Comparison of ENCODE assay signal across 30 cellular contexts in the genomic region with DNA sequence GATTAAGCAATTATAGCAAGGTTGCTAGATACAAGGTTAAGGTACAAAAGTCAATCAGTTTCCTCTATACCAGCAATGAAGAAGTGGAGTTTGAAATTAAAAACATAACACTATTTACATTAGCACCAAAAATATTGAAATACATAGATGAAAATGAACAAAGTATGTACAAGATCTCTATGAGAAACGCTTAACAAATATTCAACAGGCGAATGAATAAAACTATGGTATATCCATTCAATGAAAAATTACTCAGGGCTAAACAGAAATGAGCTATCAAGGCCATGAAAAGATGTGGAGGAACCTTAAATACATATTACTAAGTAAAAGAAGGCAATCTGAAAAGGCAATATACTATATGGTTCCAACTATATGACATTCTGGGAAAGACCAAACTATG.
DNase-seq lines count a peak whose midpoint lies in the region; ATAC-seq and TF ChIP-seq lines count a peak whose summit lies in the region.
"Had no signal": no experiment of that assay in that cellular context is flagged by ENCODE, and none has a peak within 500 bp of the region (broad histone marks: within the 10 kb centered on the region; RNA-seq: fewer than 3 reads in every experiment).

No MANE protein-coding gene starts in this region.

- H3K4me1 Mint-ChIP-seq in CD14-positive monocyte: peaks cover 29% of the 10 kb centered on the region

- TF ChIP-seq EP300 in SK-N-SH (IDR thresholded peaks at IDR 0.05; ENCODE audit: borderline replicate concordance in 1 of 2, low read depth in 1 of 2, low read length in 1 of 2): no peak

- 94% methylated on average over 2 of the region's 2 CpGs for WGBS in SK-N-SH (ENCODE audit: low lambda C conversion rate)

- CTCF ChIA-PET in SK-N-SH (lab: Yijun Ruan, JAX): interaction anchor here (1.0 to 3.9 kb wide), 3 partner anchors 12 to 288 kb away, joined by 3 to 59 read pairs (median 17); partner anchors contain the start of gene CYP1B1

- H3K4me3 ChIP-seq in SK-N-SH (ENCODE audit: low read depth in 2 of 2, low read length in 1 of 2): no peak overlapping the region
- H3K4me3 ChIP-seq: A549; BLaER1; BLaER1 treated with 17β-estradiol and CSF1 and Interleukin-3, amounts not matched to agents 10 nM and 100 nM had no signal

- no peaks in the 10 kb centered on the region for H3F3A ChIP-seq in SK-N-SH (replicated peaks; ENCODE audit: insufficient read depth)

- H3K4me3 Mint-ChIP-seq in CD14-positive monocyte: no peak overlapping the region
- H3K4me3 Mint-ChIP-seq: B cell; CD4-positive, alpha-beta memory T cell; CD4-positive, alpha-beta T cell; CD4-positive, CD25-positive, alpha-beta regulatory T cell; CD8-positive, alpha-beta memory T cell; CD8-positive, alpha-beta T cell had no signal

- no peak overlapping the region for H2AFZ ChIP-seq in SK-N-SH (ENCODE audit: low read depth)

- no peaks in the 10 kb centered on the region for H3K27me3 ChIP-seq in SK-N-SH (ENCODE audit: insufficient read depth)
- H3K27me3 ChIP-seq: BE2C; BLaER1; BLaER1 treated with 17β-estradiol and CSF1 and Interleukin-3, amounts not matched to agents 10 nM and 100 nM had no signal

- peaks cover 0 to 7% (median 0%) of the 10 kb centered on the region in 7 donors for H3K9me3 Mint-ChIP-seq in CD14-positive monocyte
- H3K9me3 Mint-ChIP-seq: CD4-positive, alpha-beta T cell; CD4-positive, CD25-positive, alpha-beta regulatory T cell; CD8-positive, alpha-beta memory T cell; CD8-positive, alpha-beta T cell had no signal

- H3K9me3 ChIP-seq in SK-N-SH: no peaks in the 10 kb centered on the region
- H3K9me3 ChIP-seq: A549, BE2C, Caco-2 had no signal

- H3K36me3 Mint-ChIP-seq in CD14-positive monocyte: peaks cover 0 to 10% of the 10 kb centered on the region in 2 donors
- H3K36me3 Mint-ChIP-seq: CD8-positive, alpha-beta T cell had no signal

- no peaks in the 10 kb centered on the region for H4K20me1 ChIP-seq in SK-N-SH (ENCODE audit: insufficient read depth)
- H4K20me1 ChIP-seq: BLaER1; BLaER1 treated with 17β-estradiol and CSF1 and Interleukin-3, amounts not matched to agents 10 nM and 100 nM had no signal

- intact Hi-C loops in CD14-positive monocyte (cut with micrococcal nuclease): no loop called here

- no peak for TF ChIP-seq RAD21 in SK-N-SH (IDR thresholded peaks at IDR 0.05; ENCODE audit: low read length)

- peaks cover 0 to 2% (median 0%) of the 10 kb centered on the region in 3 donors for H3K27me3 Mint-ChIP-seq in CD14-positive monocyte (ENCODE audit: low read depth in 3 of 3)
- H3K27me3 Mint-ChIP-seq: B cell; CD4-positive, alpha-beta memory T cell; CD4-positive, alpha-beta T cell; CD4-positive, CD25-positive, alpha-beta regulatory T cell had no signal

- peaks cover 0 to 3% of the 10 kb centered on the region in 2 experiments; a peak in 2 of 4 replicates for H3K4me1 ChIP-seq in SK-N-SH (ENCODE audit: control insufficient read depth in 1 of 2, insufficient read depth in 2 of 2, low read depth in 1 of 2, low read length in 1 of 2)
- H3K4me1 ChIP-seq: BLaER1 had no signal

- peaks cover 0 to 18% of the 10 kb centered on the region in 2 experiments for H3K36me3 ChIP-seq in SK-N-SH (replicated peaks in 1 of 2; ENCODE audit: control insufficient read depth in 1 of 2, insufficient read depth in 2 of 2, low read length in 1 of 2)
- H3K36me3 ChIP-seq: BE2C; BLaER1; BLaER1 treated with 17β-estradiol and CSF1 and Interleukin-3, amounts not matched to agents 10 nM and 100 nM had no signal

- TF ChIP-seq CTCF in SK-N-SH (IDR thresholded peaks at IDR 0.05) (no peak), CD14-positive monocyte (IDR thresholded peaks at IDR 0.05) (no peak)

- ATAC-seq in SK-N-SH treated with all-trans-retinoic acid at 6 μM for 48 hours: no peak
- ATAC-seq: A549; CD8-positive, alpha-beta T cell had no signal

- DNase-seq in SK-N-SH (no peak), CD14-positive monocyte (ENCODE audit: low spot score) (no peak)
- DNase-seq in effector CD8-positive, alpha-beta T cell (lab: John Stamatoyannopoulos, UW): no peak
- DNase-seq: 8988T; ACHN; AML-193; BE2C; C1 segment of cervical spinal cord; Caco-2; Calu3; CD4-positive, alpha-beta memory T cell; CD4-positive, alpha-beta T cell; CD4-positive, CD25-positive, alpha-beta regulatory T cell; CD8-positive, alpha-beta memory T cell; CD8-positive, alpha-beta T cell; COR-L47; DMS 273 treated with DMSO at 0.1 percent for 48 hours; DMS153; DMS53; DMS79; DMS79 treated with DMSO at 0.1 percent for 48 hours; DND-41; EL had no signal

- H3K27ac Mint-ChIP-seq in CD14-positive monocyte: peak overlapping the region in 5 of 7 donors; percentile 32 to 71 (median 63)
- H3K27ac Mint-ChIP-seq: B cell; CD4-positive, alpha-beta memory T cell; CD4-positive, alpha-beta T cell; CD4-positive, CD25-positive, alpha-beta regulatory T cell; CD8-positive, alpha-beta memory T cell; CD8-positive, alpha-beta T cell had no signal

- H3K9ac ChIP-seq in SK-N-SH: no peak overlapping the region
- H3K9ac ChIP-seq: BLaER1; BLaER1 treated with 17β-estradiol and CSF1 and Interleukin-3, amounts not matched to agents 10 nM and 100 nM had no signal

- H3K27ac ChIP-seq in SK-N-SH (ENCODE audit: low read depth in 2 of 2, low read length in 1 of 2): no peak overlapping the region
- H3K27ac ChIP-seq: 22Rv1; A549; BLaER1; BLaER1 treated with 17β-estradiol and CSF1 and Interleukin-3, amounts not matched to agents 10 nM and 100 nM; C4-2B had no signal

- H3K79me2 ChIP-seq in SK-N-SH (ENCODE audit: insufficient read depth): no peaks in the 10 kb centered on the region

- no peaks in the 10 kb centered on the region for H3K9me2 ChIP-seq in SK-N-SH

- POLR2A ChIA-PET in SK-N-SH (lab: Yijun Ruan, JAX): no interaction called here

- H3K4me2 ChIP-seq in SK-N-SH: no peak overlapping the region
- H3K4me2 ChIP-seq: A549; BLaER1; BLaER1 treated with 17β-estradiol and CSF1 and Interleukin-3, amounts not matched to agents 10 nM and 100 nM had no signal

TF ChIP-seq in SK-N-SH treated with all-trans-retinoic acid at 6 μM for 48 hours, 23 proteins besides CTCF, POLR2A, EP300 and RAD21:
- peak; percentile 92 for TF ChIP-seq ZNF8 (CRISPR knock-in tag; IDR thresholded peaks at IDR 0.05)
- no peak for TF ChIP-seq GLIS3 (CRISPR knock-in tag; IDR thresholded peaks at IDR 0.05)

TF ChIP-seq in SK-N-SH, 30 proteins besides CTCF, POLR2A, EP300 and RAD21 (continues in another document):
- TF ChIP-seq MXI1 (IDR thresholded peaks at IDR 0.05; ENCODE audit: low read depth, low read length) (no peak), SIN3A (IDR thresholded peaks at IDR 0.05; ENCODE audit: borderline replicate concordance, low read depth, low read length) (no peak), CHD2 (IDR thresholded peaks at IDR 0.05; ENCODE audit: low read length, partially characterized antibody) (no peak), FOXM1 (IDR thresholded peaks at IDR 0.05; ENCODE audit: low read depth) (no peak), ELF1 (IDR thresholded peaks at IDR 0.05) (no peak), NRF1 (IDR thresholded peaks at IDR 0.05; ENCODE audit: low read depth, low read length) (no peak), NFIC (IDR thresholded peaks at IDR 0.05; ENCODE audit: borderline replicate concordance) (no peak), POLR2AphosphoS5 (IDR thresholded peaks at IDR 0.05; ENCODE audit: low read depth, low read length) (no peak), REST (IDR thresholded peaks at IDR 0.05; ENCODE audit: low read depth, low read length) (no peak), YY1 (IDR thresholded peaks at IDR 0.05; ENCODE audit: low read depth) (no peak), FOXJ3 (CRISPR knock-in tag; IDR thresholded peaks at IDR 0.05) (no peak), ZBTB33 (IDR thresholded peaks at IDR 0.05; ENCODE audit: borderline replicate concordance, low read depth) (no peak), EZH2phosphoT487 (IDR thresholded peaks at IDR 0.05; ENCODE audit: borderline replicate concordance, low read depth) (no peak), SMC3 (IDR thresholded peaks at IDR 0.05; ENCODE audit: low read depth, low read length) (no peak)
